Comparison of ENCODE assay signal across 18 cellular contexts in the genomic region with DNA sequence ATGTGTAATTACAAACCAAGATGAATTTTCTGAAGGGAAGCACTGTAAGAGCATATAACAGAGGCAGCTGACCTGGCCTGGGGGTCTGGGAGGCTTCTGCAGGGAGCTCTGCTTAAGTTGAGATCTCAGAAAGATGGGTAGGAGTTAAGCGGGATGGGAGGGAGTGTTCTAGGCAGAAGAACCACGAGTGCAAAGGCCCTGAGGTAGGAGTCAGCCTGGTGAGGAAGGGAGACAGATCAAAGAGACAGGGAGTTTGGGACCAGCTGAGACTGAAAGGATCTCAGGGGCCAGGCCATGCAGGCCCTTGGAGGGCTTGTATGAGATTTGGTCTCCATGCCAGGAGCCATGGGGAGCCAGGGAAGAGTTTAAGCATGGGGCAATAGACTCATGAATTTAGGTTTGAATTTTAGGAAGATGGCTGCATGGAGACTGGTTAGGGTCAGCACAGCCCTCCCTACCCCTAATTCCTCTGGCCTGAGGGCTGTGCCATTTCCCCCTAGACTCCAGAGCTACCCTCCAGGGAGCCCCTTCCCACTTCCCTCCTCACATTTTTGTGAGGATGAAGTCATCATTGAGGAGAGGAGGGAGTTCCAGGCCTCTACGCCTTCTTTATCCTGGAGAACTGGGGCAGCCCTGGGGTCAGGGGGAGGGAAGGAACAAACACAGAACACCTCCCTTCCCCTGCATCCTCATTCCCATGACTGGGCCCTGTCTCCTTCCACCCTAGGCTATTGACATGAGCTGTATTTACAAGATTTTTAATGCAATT. TPM values are rescaled to one million over a fixed set of nuclear protein-coding genes. Genes with fewer than 3 reads are reported as not detected.
DNase-seq lines count a peak whose midpoint lies in the region; ATAC-seq and TF ChIP-seq lines count a peak whose summit lies in the region.
"Had no signal": no experiment of that assay in that cellular context is flagged by ENCODE, and none has a peak within 500 bp of the region (broad histone marks: within the 10 kb centered on the region; RNA-seq: fewer than 3 reads in every experiment).

No MANE protein-coding gene starts in this region.

- TF ChIP-seq CTCF in spleen (IDR thresholded peaks at IDR 0.05 in 8 of 11, conservative IDR thresholded peaks at IDR 0.05 in 3 of 11): no peak
- TF ChIP-seq CTCF in BE2C (IDR thresholded peaks at IDR 0.05; ENCODE audit: low read depth, low read length): no peak
- no peak for TF ChIP-seq CTCF in right atrium auricular region (IDR thresholded peaks at IDR 0.05)

- H3K36me3 Mint-ChIP-seq in activated naive CD8-positive, alpha-beta T cell treated with anti-CD3 and anti-CD28 coated beads, Interleukin-2, amount 10 ng/mL, durations not matched to agents 7 days and 5 days: no peaks in the 10 kb centered on the region
- H3K36me3 Mint-ChIP-seq in activated naive CD8-positive, alpha-beta T cell treated with anti-CD3 and anti-CD28 coated beads, Interleukin-2, amount 50 U/mL, for 24 hours (ENCODE audit: low read depth): no peaks in the 10 kb centered on the region

- H3K27me3 Mint-ChIP-seq in activated naive CD8-positive, alpha-beta T cell treated with anti-CD3 and anti-CD28 coated beads, Interleukin-2, amount 10 ng/mL, durations not matched to agents 7 days and 5 days: peaks cover 13% of the 10 kb centered on the region
- H3K27me3 Mint-ChIP-seq in activated naive CD8-positive, alpha-beta T cell treated with anti-CD3 and anti-CD28 coated beads, Interleukin-2, amount 50 U/mL, for 24 hours: no peaks in the 10 kb centered on the region

- H3K4me3 ChIP-seq in spleen (no peak overlapping the region), BE2C (ENCODE audit: low read depth, low read length) (no peak overlapping the region), right atrium auricular region (no peak overlapping the region)
- H3K4me3 ChIP-seq: BLaER1, SJCRH30 had no signal

- no peak for DNase-seq in activated naive CD8-positive, alpha-beta T cell treated with anti-CD3 and anti-CD28 coated beads, Interleukin-2, amount 10 ng/mL, durations not matched to agents 7 days and 5 days
- no peak for DNase-seq in activated naive CD8-positive, alpha-beta T cell treated with anti-CD3 and anti-CD28 coated beads, Interleukin-2, amount 50 U/mL, for 24 hours
- DNase-seq in amniotic epithelial cell (ENCODE audit: low read depth) (peak; percentile 34), islet precursor cell (peak; percentile 87), spleen (peak; percentile 28), BE2C (no peak), HCEC 1CT (no peak), right atrium auricular region (ENCODE audit: low spot score) (no peak)
- DNase-seq: DMS 273 treated with DMSO at 0.1 percent for 48 hours, NCI-H1436 treated with DMSO at 0.1 percent for 48 hours, NCI-H2081, NCI-H226, NCI-H526 treated with DMSO at 0.1 percent for 48 hours, OCI-M1, RPMI8226, SJCRH30 had no signal

- peak overlapping the region; percentile 53 for H3K27ac Mint-ChIP-seq in activated naive CD8-positive, alpha-beta T cell treated with anti-CD3 and anti-CD28 coated beads, Interleukin-2, amount 10 ng/mL, durations not matched to agents 7 days and 5 days
- no peak overlapping the region for H3K27ac Mint-ChIP-seq in activated naive CD8-positive, alpha-beta T cell treated with anti-CD3 and anti-CD28 coated beads, Interleukin-2, amount 50 U/mL, for 24 hours

- H3K4me1 Mint-ChIP-seq in activated naive CD8-positive, alpha-beta T cell treated with anti-CD3 and anti-CD28 coated beads, Interleukin-2, amount 10 ng/mL, durations not matched to agents 7 days and 5 days: peaks cover 30% of the 10 kb centered on the region
- peaks cover 17% of the 10 kb centered on the region for H3K4me1 Mint-ChIP-seq in activated naive CD8-positive, alpha-beta T cell treated with anti-CD3 and anti-CD28 coated beads, Interleukin-2, amount 50 U/mL, for 24 hours

- no peaks in the 10 kb centered on the region for H3K9me3 Mint-ChIP-seq in activated naive CD8-positive, alpha-beta T cell treated with anti-CD3 and anti-CD28 coated beads, Interleukin-2, amount 10 ng/mL, durations not matched to agents 7 days and 5 days
- no peaks in the 10 kb centered on the region for H3K9me3 Mint-ChIP-seq in activated naive CD8-positive, alpha-beta T cell treated with anti-CD3 and anti-CD28 coated beads, Interleukin-2, amount 50 U/mL, for 24 hours

- H3K27ac ChIP-seq in spleen (no peak overlapping the region), right atrium auricular region (no peak overlapping the region)
- H3K27ac ChIP-seq: 22Rv1, BLaER1, SJCRH30 had no signal

- H3K9me3 ChIP-seq in spleen: no peaks in the 10 kb centered on the region
- H3K9me3 ChIP-seq in BE2C: no peaks in the 10 kb centered on the region
- H3K9me3 ChIP-seq in right atrium auricular region: no peaks in the 10 kb centered on the region
- H3K9me3 ChIP-seq: BLaER1, SJCRH30 had no signal

- 77 to 88% (median 82%) methylated on average over 3 of the region's 3 CpGs for WGBS in spleen, 5 donors

- H3K36me3 ChIP-seq in spleen: no peaks in the 10 kb centered on the region
- no peaks in the 10 kb centered on the region for H3K36me3 ChIP-seq in BE2C
- no peaks in the 10 kb centered on the region for H3K36me3 ChIP-seq in right atrium auricular region
- H3K36me3 ChIP-seq: BLaER1, SJCRH30 had no signal

- POLR2A ChIA-PET in activated naive CD8-positive, alpha-beta T cell treated with anti-CD3 and anti-CD28 coated beads, Interleukin-2, amount 10 ng/mL, durations not matched to agents 7 days and 5 days (lab: Charles Lee): no interaction called here

- H3K4me1 ChIP-seq in spleen (peaks cover 7 to 35% (median 21%) of the 10 kb centered on the region in 6 donors), BE2C (no peaks in the 10 kb centered on the region; the same call in none of the 2 replicates), right atrium auricular region (peaks cover 0 to 20% of the 10 kb centered on the region in 2 donors)
- H3K4me1 ChIP-seq: SJCRH30 had no signal

- no peak overlapping the region for H3K4me3 Mint-ChIP-seq in activated naive CD8-positive, alpha-beta T cell treated with anti-CD3 and anti-CD28 coated beads, Interleukin-2, amount 10 ng/mL, durations not matched to agents 7 days and 5 days
- no peak overlapping the region for H3K4me3 Mint-ChIP-seq in activated naive CD8-positive, alpha-beta T cell treated with anti-CD3 and anti-CD28 coated beads, Interleukin-2, amount 50 U/mL, for 24 hours

- no peak for TF ChIP-seq POLR2A in spleen (IDR thresholded peaks at IDR 0.05)

- H3K27me3 ChIP-seq in spleen (replicated peaks in 1 of 7) (peaks cover 0 to 17% (median 0%) of the 10 kb centered on the region in 7 donors), BE2C (no peaks in the 10 kb centered on the region), right atrium auricular region (no peaks in the 10 kb centered on the region)
- H3K27me3 ChIP-seq: BLaER1, SJCRH30 had no signal

- ATAC-seq in activated naive CD8-positive, alpha-beta T cell treated with anti-CD3 and anti-CD28 coated beads, Interleukin-2, amount 10 ng/mL, durations not matched to agents 7 days and 5 days (ENCODE audit: low read depth): no peak
- ATAC-seq in activated naive CD8-positive, alpha-beta T cell treated with anti-CD3 and anti-CD28 coated beads, Interleukin-2, amount 50 U/mL, for 24 hours: no peak

- intact Hi-C loops in spleen (cut with DNase I; ENCODE audit: low total_unique reads): no loop called here

RNA-seq across cellular contexts. Expression of a gene that starts 4.8 kb away (rescaled TPM):
- 10 to 100 TPM; 17.0 to 17.9 TPM for total RNA-seq in activated naive CD8-positive, alpha-beta T cell treated with anti-CD3 and anti-CD28 coated beads, Interleukin-2, amount 10 ng/mL, durations not matched to agents 7 days and 5 days
- 10 to 100 TPM; 11.9 to 31.2 (median 19.3) TPM for total RNA-seq in spleen
- polyA plus RNA-seq in spleen: 10 to 100 TPM in 2 of 3 donors, 1 to 10 TPM in 1; 4.0 to 14.6 (median 12.8) TPM
- 38.1 TPM for polyA plus RNA-seq in BE2C (2012; ENCODE audit: insufficient read depth, insufficient read length, low read depth)
- 10 to 100 TPM in 1 of 2 donors, 1 to 10 TPM in 1; 5.6 to 12.5 TPM for total RNA-seq in right atrium auricular region

RNA-seq across cellular contexts. Expression of a gene that starts 35.6 kb away (rescaled TPM):
- total RNA-seq in activated naive CD8-positive, alpha-beta T cell treated with anti-CD3 and anti-CD28 coated beads, Interleukin-2, amount 10 ng/mL, durations not matched to agents 7 days and 5 days: 10 to 100 TPM; 98.3 to 99.1 TPM
- total RNA-seq in spleen (10 to 100 TPM; 34.9 to 67.3 (median 47.9) TPM), right atrium auricular region (1 to 10 TPM; 5.1 to 6.4 TPM)
- 10 to 100 TPM; 20.4 to 37.6 (median 35.0) TPM for polyA plus RNA-seq in spleen
- polyA plus RNA-seq in BE2C (2012; ENCODE audit: insufficient read depth, insufficient read length, low read depth): 7.8 TPM

RNA-seq across cellular contexts. Expression of a gene that starts 50.0 kb away (rescaled TPM):
- 10 to 100 TPM; 31.4 to 31.6 TPM for total RNA-seq in activated naive CD8-positive, alpha-beta T cell treated with anti-CD3 and anti-CD28 coated beads, Interleukin-2, amount 10 ng/mL, durations not matched to agents 7 days and 5 days
- total RNA-seq in spleen (10 to 100 TPM in 3 of 7 donors, 1 to 10 TPM in 4; 8.7 to 12.8 (median 9.9) TPM), right atrium auricular region (1 to 10 TPM in 1 of 2 donors, under 1 TPM in 1; 0.41 to 1.3 TPM)
- 10 to 100 TPM; 13.7 to 26.2 (median 25.1) TPM for polyA plus RNA-seq in spleen
- 62.2 TPM for polyA plus RNA-seq in BE2C (2012; ENCODE audit: insufficient read depth, insufficient read length, low read depth)

RNA-seq across cellular contexts. Expression of a gene that starts 50.2 kb away (rescaled TPM):
- 10 to 100 TPM; 85.8 to 89.6 TPM for total RNA-seq in activated naive CD8-positive, alpha-beta T cell treated with anti-CD3 and anti-CD28 coated beads, Interleukin-2, amount 10 ng/mL, durations not matched to agents 7 days and 5 days
- 10 to 100 TPM; 51.1 to 71.3 (median 60.7) TPM for total RNA-seq in spleen
- polyA plus RNA-seq in spleen: 100 to 1,000 TPM in 1 of 3 donors, 10 to 100 TPM in 2; 66.3 to 108 (median 89.3) TPM
- 109 TPM for polyA plus RNA-seq in BE2C (2012; ENCODE audit: insufficient read depth, insufficient read length, low read depth)
- total RNA-seq in right atrium auricular region: 10 to 100 TPM; 21.0 to 22.2 TPM

Comparison
In these comparisons a context has a peak if more than half of its experiments do, and no peak if none do; other contexts are left out.
1. DNase-seq: peak in amniotic epithelial cell (single experiment), islet precursor cell (single experiment) and spleen (single experiment); none in activated naive CD8-positive, alpha-beta T cell treated with anti-CD3 and anti-CD28 coated beads, Interleukin-2, amount 10 ng/mL, durations not matched to agents 7 days and 5 days (single experiment), activated naive CD8-positive, alpha-beta T cell treated with anti-CD3 and anti-CD28 coated beads, Interleukin-2, amount 50 U/mL, for 24 hours (single experiment), BE2C (single experiment), HCEC 1CT (single experiment) and right atrium auricular region (single experiment).
2. RNA of a gene that starts 35.6 kb away (total RNA-seq): 98.3 to 99.1 TPM in activated naive CD8-positive, alpha-beta T cell treated with anti-CD3 and anti-CD28 coated beads, Interleukin-2, amount 10 ng/mL, durations not matched to agents 7 days and 5 days and 34.9 to 67.3 TPM in spleen; 5.1 to 6.4 TPM in right atrium auricular region; every median in the first group is over 4 times any median in the second.
3. RNA of a gene that starts 50.0 kb away (total RNA-seq): 31.4 to 31.6 TPM in activated naive CD8-positive, alpha-beta T cell treated with anti-CD3 and anti-CD28 coated beads, Interleukin-2, amount 10 ng/mL, durations not matched to agents 7 days and 5 days and 8.7 to 12.8 TPM in spleen; 0.41 to 1.3 TPM in right atrium auricular region; every median in the first group is over 4 times any median in the second.